ENCODE assay signal across 1 cellular context in the genomic region with DNA sequence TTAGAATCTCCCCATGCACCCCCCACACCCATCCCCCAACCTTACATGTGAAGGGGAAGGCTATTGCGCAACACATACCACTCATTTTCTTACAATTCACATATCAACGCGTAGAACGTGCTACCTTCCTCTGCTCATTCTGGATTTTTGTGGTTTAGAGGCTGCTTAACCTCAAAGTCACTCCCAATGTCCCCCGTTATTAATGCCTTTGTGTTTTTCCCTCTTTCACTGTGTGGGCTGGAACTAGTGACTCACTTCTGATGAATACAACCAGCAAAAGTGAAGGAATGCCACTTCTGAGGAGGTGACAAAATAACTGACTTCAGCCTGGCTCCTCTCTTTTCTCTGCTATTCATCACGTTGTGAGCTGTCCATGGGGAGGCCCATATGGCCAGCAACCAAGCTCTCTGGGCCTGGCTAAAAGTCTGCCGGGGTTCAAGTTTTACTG.
TF ChIP-seq lines count a peak whose summit lies in the region.

No MANE protein-coding gene starts in this region.

TF ChIP-seq in GM23338, 12 proteins besides CTCF, POLR2A, EP300 and RAD21 (continued from another document):
- TF ChIP-seq, protein P1, sequence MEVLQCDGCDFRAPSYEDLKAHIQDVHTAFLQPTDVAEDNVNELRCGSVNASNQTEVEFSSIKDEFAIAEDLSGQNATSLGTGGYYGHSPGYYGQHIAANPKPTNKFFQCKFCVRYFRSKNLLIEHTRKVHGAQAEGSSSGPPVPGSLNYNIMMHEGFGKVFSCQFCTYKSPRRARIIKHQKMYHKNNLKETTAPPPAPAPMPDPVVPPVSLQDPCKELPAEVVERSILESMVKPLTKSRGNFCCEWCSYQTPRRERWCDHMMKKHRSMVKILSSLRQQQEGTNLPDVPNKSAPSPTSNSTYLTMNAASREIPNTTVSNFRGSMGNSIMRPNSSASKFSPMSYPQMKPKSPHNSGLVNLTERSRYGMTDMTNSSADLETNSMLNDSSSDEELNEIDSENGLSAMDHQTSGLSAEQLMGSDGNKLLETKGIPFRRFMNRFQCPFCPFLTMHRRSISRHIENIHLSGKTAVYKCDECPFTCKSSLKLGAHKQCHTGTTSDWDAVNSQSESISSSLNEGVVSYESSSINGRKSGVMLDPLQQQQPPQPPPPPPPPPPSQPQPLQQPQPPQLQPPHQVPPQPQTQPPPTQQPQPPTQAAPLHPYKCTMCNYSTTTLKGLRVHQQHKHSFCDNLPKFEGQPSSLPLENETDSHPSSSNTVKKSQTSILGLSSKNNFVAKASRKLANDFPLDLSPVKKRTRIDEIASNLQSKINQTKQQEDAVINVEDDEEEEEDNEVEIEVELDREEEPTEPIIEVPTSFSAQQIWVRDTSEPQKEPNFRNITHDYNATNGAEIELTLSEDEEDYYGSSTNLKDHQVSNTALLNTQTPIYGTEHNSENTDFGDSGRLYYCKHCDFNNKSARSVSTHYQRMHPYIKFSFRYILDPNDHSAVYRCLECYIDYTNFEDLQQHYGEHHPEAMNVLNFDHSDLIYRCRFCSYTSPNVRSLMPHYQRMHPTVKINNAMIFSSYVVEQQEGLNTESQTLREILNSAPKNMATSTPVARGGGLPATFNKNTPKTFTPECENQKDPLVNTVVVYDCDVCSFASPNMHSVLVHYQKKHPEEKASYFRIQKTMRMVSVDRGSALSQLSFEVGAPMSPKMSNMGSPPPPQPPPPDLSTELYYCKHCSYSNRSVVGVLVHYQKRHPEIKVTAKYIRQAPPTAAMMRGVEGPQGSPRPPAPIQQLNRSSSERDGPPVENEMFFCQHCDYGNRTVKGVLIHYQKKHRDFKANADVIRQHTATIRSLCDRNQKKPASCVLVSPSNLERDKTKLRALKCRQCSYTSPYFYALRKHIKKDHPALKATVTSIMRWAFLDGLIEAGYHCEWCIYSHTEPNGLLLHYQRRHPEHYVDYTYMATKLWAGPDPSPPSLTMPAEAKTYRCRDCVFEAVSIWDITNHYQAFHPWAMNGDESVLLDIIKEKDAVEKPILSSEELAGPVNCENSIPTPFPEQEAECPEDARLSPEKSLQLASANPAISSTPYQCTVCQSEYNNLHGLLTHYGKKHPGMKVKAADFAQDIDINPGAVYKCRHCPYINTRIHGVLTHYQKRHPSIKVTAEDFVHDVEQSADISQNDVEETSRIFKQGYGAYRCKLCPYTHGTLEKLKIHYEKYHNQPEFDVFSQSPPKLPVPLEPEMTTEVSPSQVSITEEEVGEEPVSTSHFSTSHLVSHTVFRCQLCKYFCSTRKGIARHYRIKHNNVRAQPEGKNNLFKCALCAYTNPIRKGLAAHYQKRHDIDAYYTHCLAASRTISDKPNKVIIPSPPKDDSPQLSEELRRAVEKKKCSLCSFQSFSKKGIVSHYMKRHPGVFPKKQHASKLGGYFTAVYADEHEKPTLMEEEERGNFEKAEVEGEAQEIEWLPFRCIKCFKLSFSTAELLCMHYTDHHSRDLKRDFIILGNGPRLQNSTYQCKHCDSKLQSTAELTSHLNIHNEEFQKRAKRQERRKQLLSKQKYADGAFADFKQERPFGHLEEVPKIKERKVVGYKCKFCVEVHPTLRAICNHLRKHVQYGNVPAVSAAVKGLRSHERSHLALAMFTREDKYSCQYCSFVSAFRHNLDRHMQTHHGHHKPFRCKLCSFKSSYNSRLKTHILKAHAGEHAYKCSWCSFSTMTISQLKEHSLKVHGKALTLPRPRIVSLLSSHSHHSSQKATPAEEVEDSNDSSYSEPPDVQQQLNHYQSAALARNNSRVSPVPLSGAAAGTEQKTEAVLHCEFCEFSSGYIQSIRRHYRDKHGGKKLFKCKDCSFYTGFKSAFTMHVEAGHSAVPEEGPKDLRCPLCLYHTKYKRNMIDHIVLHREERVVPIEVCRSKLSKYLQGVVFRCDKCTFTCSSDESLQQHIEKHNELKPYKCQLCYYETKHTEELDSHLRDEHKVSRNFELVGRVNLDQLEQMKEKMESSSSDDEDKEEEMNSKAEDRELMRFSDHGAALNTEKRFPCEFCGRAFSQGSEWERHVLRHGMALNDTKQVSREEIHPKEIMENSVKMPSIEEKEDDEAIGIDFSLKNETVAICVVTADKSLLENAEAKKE (CRISPR knock-in tag; IDR thresholded peaks at IDR 0.05) = no peak
- TF ChIP-seq, protein P2, sequence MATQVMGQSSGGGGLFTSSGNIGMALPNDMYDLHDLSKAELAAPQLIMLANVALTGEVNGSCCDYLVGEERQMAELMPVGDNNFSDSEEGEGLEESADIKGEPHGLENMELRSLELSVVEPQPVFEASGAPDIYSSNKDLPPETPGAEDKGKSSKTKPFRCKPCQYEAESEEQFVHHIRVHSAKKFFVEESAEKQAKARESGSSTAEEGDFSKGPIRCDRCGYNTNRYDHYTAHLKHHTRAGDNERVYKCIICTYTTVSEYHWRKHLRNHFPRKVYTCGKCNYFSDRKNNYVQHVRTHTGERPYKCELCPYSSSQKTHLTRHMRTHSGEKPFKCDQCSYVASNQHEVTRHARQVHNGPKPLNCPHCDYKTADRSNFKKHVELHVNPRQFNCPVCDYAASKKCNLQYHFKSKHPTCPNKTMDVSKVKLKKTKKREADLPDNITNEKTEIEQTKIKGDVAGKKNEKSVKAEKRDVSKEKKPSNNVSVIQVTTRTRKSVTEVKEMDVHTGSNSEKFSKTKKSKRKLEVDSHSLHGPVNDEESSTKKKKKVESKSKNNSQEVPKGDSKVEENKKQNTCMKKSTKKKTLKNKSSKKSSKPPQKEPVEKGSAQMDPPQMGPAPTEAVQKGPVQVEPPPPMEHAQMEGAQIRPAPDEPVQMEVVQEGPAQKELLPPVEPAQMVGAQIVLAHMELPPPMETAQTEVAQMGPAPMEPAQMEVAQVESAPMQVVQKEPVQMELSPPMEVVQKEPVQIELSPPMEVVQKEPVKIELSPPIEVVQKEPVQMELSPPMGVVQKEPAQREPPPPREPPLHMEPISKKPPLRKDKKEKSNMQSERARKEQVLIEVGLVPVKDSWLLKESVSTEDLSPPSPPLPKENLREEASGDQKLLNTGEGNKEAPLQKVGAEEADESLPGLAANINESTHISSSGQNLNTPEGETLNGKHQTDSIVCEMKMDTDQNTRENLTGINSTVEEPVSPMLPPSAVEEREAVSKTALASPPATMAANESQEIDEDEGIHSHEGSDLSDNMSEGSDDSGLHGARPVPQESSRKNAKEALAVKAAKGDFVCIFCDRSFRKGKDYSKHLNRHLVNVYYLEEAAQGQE (IDR thresholded peaks at IDR 0.05; ENCODE audit: unreplicated experiment) = no peak
- TF ChIP-seq, protein P3, sequence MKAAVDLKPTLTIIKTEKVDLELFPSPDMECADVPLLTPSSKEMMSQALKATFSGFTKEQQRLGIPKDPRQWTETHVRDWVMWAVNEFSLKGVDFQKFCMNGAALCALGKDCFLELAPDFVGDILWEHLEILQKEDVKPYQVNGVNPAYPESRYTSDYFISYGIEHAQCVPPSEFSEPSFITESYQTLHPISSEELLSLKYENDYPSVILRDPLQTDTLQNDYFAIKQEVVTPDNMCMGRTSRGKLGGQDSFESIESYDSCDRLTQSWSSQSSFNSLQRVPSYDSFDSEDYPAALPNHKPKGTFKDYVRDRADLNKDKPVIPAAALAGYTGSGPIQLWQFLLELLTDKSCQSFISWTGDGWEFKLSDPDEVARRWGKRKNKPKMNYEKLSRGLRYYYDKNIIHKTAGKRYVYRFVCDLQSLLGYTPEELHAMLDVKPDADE (IDR thresholded peaks at IDR 0.05) = no peak
- TF ChIP-seq CREB1 (CRISPR knock-in tag; IDR thresholded peaks at IDR 0.05; ENCODE audit: low read depth) (no peak), ZNF331 (CRISPR knock-in tag; IDR thresholded peaks at IDR 0.05; ENCODE audit: low read depth) (no peak), JUNB (IDR thresholded peaks at IDR 0.05; ENCODE audit: unreplicated experiment) (no peak), EZH2 (IDR thresholded peaks at IDR 0.05; ENCODE audit: low read depth, unreplicated experiment) (no peak), EZH2phosphoT487 (IDR thresholded peaks at IDR 0.05; ENCODE audit: unreplicated experiment) (no peak), NANOG (IDR thresholded peaks at IDR 0.05; ENCODE audit: borderline replicate concordance) (no peak)
